In genomic region chr12:575948-576612, GRCh38 we compare ENCODE assay signal across 8 cellular contexts.
DNase-seq lines count a peak whose midpoint lies in the region; ATAC-seq and TF ChIP-seq lines count a peak whose summit lies in the region.

No MANE protein-coding gene starts in this region.

- H3K4me3 ChIP-seq in DOHH2 (ENCODE audit: low read length): peak overlapping the region; percentile 18; the same call in 1 of the 2 replicates

- TF ChIP-seq CTCF in DOHH2 (IDR thresholded peaks at IDR 0.05; ENCODE audit: low read depth, low read length, poor library complexity, severe bottlenecking): peak; percentile 95

- peak; percentile 85 for DNase-seq in NCI-H2171 treated with DMSO at 0.1 percent for 48 hours (lab: John Stamatoyannopoulos, UW)
- DNase-seq in activated CD4-positive, CD25-positive, alpha-beta regulatory T cell treated with anti-CD3 and anti-CD28 coated beads, Interleukin-2, amount 50 U/mL, for 16 hours (ENCODE audit: low read depth, low spot score): peak; percentile 65
- peak; percentile 75 to 89 for DNase-seq in central memory CD8-positive, alpha-beta T cell (ENCODE audit: low spot score in 2 of 2)
- peak; percentile 30 for DNase-seq in kidney glomerular epithelial cell (lab: John Stamatoyannopoulos, UW)
- peak; percentile 76 to 88 (median 77) for DNase-seq in stimulated activated CD4-positive, alpha-beta T cell treated with anti-CD3 and anti-CD28 coated beads, Interleukin-1b, Interleukin-23, amount 100 ng/mL, for 24 hours (ENCODE audit: low read depth in 4 of 4, low spot score in 1 of 4)
- no peak for DNase-seq in NCI-H1048 (lab: John Stamatoyannopoulos, UW)

- peak; percentile 88 for ATAC-seq in HG02642 (IDR thresholded peaks at IDR 0.05; ENCODE audit: poor library complexity, unreplicated experiment)
- ATAC-seq in central memory CD8-positive, alpha-beta T cell (replicated peaks; ENCODE audit: extremely low read depth, poor library complexity, severe bottlenecking): peak; percentile 96

- peaks cover 10% of the 10 kb centered on the region for H3K4me1 Mint-ChIP-seq in central memory CD8-positive, alpha-beta T cell

- peak overlapping the region; percentile 88 for H3K27ac Mint-ChIP-seq in central memory CD8-positive, alpha-beta T cell (ENCODE audit: low read depth)

- no peaks in the 10 kb centered on the region for H3K27me3 Mint-ChIP-seq in central memory CD8-positive, alpha-beta T cell

- H3K4me2 ChIP-seq in DOHH2 (ENCODE audit: low read length): peak overlapping the region; percentile 39

- no peaks in the 10 kb centered on the region for H3K36me3 ChIP-seq in DOHH2 (ENCODE audit: control insufficient read depth, low read length)

- no peaks in the 10 kb centered on the region for H3K9me3 Mint-ChIP-seq in central memory CD8-positive, alpha-beta T cell

- H3K27ac ChIP-seq in DOHH2 (ENCODE audit: low read depth, low read length): no peak overlapping the region

- peaks cover 9% of the 10 kb centered on the region for H3K36me3 Mint-ChIP-seq in central memory CD8-positive, alpha-beta T cell (ENCODE audit: insufficient read depth)

- no peaks in the 10 kb centered on the region for H3K27me3 ChIP-seq in DOHH2 (ENCODE audit: control insufficient read depth, low read length)

- no peaks in the 10 kb centered on the region for H3F3A ChIP-seq in DOHH2 (ENCODE audit: control insufficient read depth, insufficient read depth)

- no peaks in the 10 kb centered on the region for H3K9me2 ChIP-seq in DOHH2 (replicated peaks; ENCODE audit: control insufficient read depth, low read length)

- H3K4me3 Mint-ChIP-seq in central memory CD8-positive, alpha-beta T cell: peak overlapping the region; percentile 55

- H3K4me1 ChIP-seq in DOHH2 (ENCODE audit: control insufficient read depth, low read length): peaks cover 14% of the 10 kb centered on the region

- no peaks in the 10 kb centered on the region for H3K9me3 ChIP-seq in DOHH2 (ENCODE audit: control insufficient read depth, insufficient read depth, low read length)

- no peaks in the 10 kb centered on the region for H3K79me2 ChIP-seq in DOHH2 (ENCODE audit: control insufficient read depth, low read length)

- no peaks in the 10 kb centered on the region for H4K20me1 ChIP-seq in DOHH2 (ENCODE audit: control insufficient read depth, insufficient read depth, low read depth, low read length)
